ENCODE assay signal across 8 cellular contexts in genomic region chr9:127976943-127977871, GRCh38. TPM values are rescaled to one million over a fixed set of nuclear protein-coding genes. Genes with fewer than 3 reads are reported as not detected.
A peak's percentile ranks its signal among the peaks of the same experiment; 100 is the strongest.
DNase-seq lines count a peak whose midpoint lies in the region; ATAC-seq and TF ChIP-seq lines count a peak whose summit lies in the region.

No MANE protein-coding gene starts in this region.

- H3K27ac ChIP-seq in heart left ventricle (peak overlapping the region; percentile 70 to 96 (median 90)), right lobe of liver (peak overlapping the region; percentile 7 to 80 (median 35)), upper lobe of right lung (peak overlapping the region; percentile 81)

- H3K36me3 Mint-ChIP-seq in activated naive CD4-positive, alpha-beta T cell treated with anti-CD3 and anti-CD28 coated beads, Interleukin-2, amount 50 U/mL, for 72 hours = peaks cover 33 to 42% of the 10 kb centered on the region in 2 donors

- in situ Hi-C loops in KBM-7 (cut with MboI; ENCODE audit: low pct_unique_long_range_greater_than_20kb, low sequenced_read_pairs) = no loop called here

- H3K4me3 ChIP-seq in heart left ventricle = peak overlapping the region in 10 of 12 donors; percentile 18 to 99 (median 84)
- H3K4me3 ChIP-seq in right lobe of liver = peak overlapping the region; percentile 86 to 100 (median 86)
- peak overlapping the region; percentile 81 for H3K4me3 ChIP-seq in upper lobe of right lung

- H3K27me3 ChIP-seq in heart left ventricle (no peaks in the 10 kb centered on the region), right lobe of liver (no peaks in the 10 kb centered on the region), upper lobe of right lung (no peaks in the 10 kb centered on the region)

- H3K36me3 ChIP-seq in heart left ventricle (peaks cover 0 to 4% (median 0%) of the 10 kb centered on the region in 9 donors), right lobe of liver (no peaks in the 10 kb centered on the region), upper lobe of right lung (no peaks in the 10 kb centered on the region)

- no peak for TF ChIP-seq POLR2A in heart left ventricle (IDR thresholded peaks at IDR 0.05)
- TF ChIP-seq POLR2A in right lobe of liver (IDR thresholded peaks at IDR 0.05) = no peak

- TF ChIP-seq CTCF in heart left ventricle (IDR thresholded peaks at IDR 0.05) = no peak
- TF ChIP-seq CTCF in right lobe of liver (IDR thresholded peaks at IDR 0.05) = no peak
- TF ChIP-seq CTCF in upper lobe of right lung (IDR thresholded peaks at IDR 0.05) = no peak

- ATAC-seq in heart left ventricle (no peak), Right ventricle myocardium inferior (no peak), right lobe of liver (peak in 1 of 4 donors; percentile 1), upper lobe of right lung (no peak), HG03469 (IDR thresholded peaks at IDR 0.05; ENCODE audit: unreplicated experiment) (no peak)
- ATAC-seq in activated naive CD4-positive, alpha-beta T cell treated with anti-CD3 and anti-CD28 coated beads, Interleukin-2, amount 50 U/mL, for 72 hours = peak in 1 of 2 donors; percentile 2

- DNase-seq in heart left ventricle = peak in 2 of 5 donors; percentile 20 to 37
- DNase-seq in Right ventricle myocardium inferior (ENCODE audit: missing footprints) = no peak
- peak in 1 of 2 donors; percentile 31 for DNase-seq in activated naive CD4-positive, alpha-beta T cell treated with anti-CD3 and anti-CD28 coated beads, Interleukin-2, amount 50 U/mL, for 72 hours (ENCODE audit: low spot score in 2 of 2)
- DNase-seq in right lobe of liver = peak in 2 of 3 donors; percentile 57 to 61
- no peak for DNase-seq in upper lobe of right lung
- DNase-seq in KBM-7 = no peak
- DNase-seq in RPMI8226 = no peak

- no peaks in the 10 kb centered on the region for H3K9me3 Mint-ChIP-seq in activated naive CD4-positive, alpha-beta T cell treated with anti-CD3 and anti-CD28 coated beads, Interleukin-2, amount 50 U/mL, for 72 hours

- intact Hi-C loops in heart left ventricle (cut with DNase I) (no loop called here), Right ventricle myocardium inferior (cut with DNase I) (no loop called here), right lobe of liver (cut with DNase I) (no loop called here), upper lobe of right lung (cut with DNase I) (no loop called here)

- H3K4me1 ChIP-seq in heart left ventricle = peaks cover 0 to 90% (median 83%) of the 10 kb centered on the region in 12 donors
- H3K4me1 ChIP-seq in right lobe of liver = peaks cover 0 to 76% (median 30%) of the 10 kb centered on the region in 4 donors
- H3K4me1 ChIP-seq in upper lobe of right lung = peaks cover 79% of the 10 kb centered on the region

- 60 to 85% (median 75%) methylated on average over 8 to 9 of the region's 9 CpGs for WGBS in heart left ventricle, 4 donors
- 59% methylated on average over 5 of the region's 9 CpGs for WGBS in right lobe of liver (ENCODE audit: insufficient coverage, low coverage, low lambda C conversion rate, missing lambda C conversion rate)

- H3K9me3 ChIP-seq in heart left ventricle = no peaks in the 10 kb centered on the region
- H3K9me3 ChIP-seq in right lobe of liver = no peaks in the 10 kb centered on the region
- no peaks in the 10 kb centered on the region for H3K9me3 ChIP-seq in upper lobe of right lung

- H3K27ac Mint-ChIP-seq in activated naive CD4-positive, alpha-beta T cell treated with anti-CD3 and anti-CD28 coated beads, Interleukin-2, amount 50 U/mL, for 72 hours = peak overlapping the region; percentile 93 to 94

RNA-seq across cellular contexts. Expression of gene EEIG1, which starts 3.6 kb away (rescaled TPM):
- total RNA-seq in heart left ventricle (10 to 100 TPM in 7 of 9 donors, 1 to 10 TPM in 2; 5.4 to 45.2 (median 24.1) TPM), Right ventricle myocardium inferior (25.3 TPM), right lobe of liver (10 to 100 TPM in 5 of 6 experiments, 1 to 10 TPM in 1; 9.7 to 54.1 (median 23.6) TPM), upper lobe of right lung (44.7 TPM)
- polyA plus RNA-seq in heart left ventricle = 10 to 100 TPM in 1 of 2 donors, 1 to 10 TPM in 1; 9.2 to 10.4 TPM
- total RNA-seq in activated naive CD4-positive, alpha-beta T cell treated with anti-CD3 and anti-CD28 coated beads, Interleukin-2, amount 50 U/mL, for 72 hours = 10 to 100 TPM; 63.1 to 96.5 TPM

RNA-seq across cellular contexts. Expression of gene DPM2, which starts 39.6 kb away (rescaled TPM):
- total RNA-seq in heart left ventricle (10 to 100 TPM in 7 of 9 donors, 1 to 10 TPM in 2; 7.2 to 19.5 (median 11.7) TPM), Right ventricle myocardium inferior (11.9 TPM), right lobe of liver (10 to 100 TPM; 10.6 to 19.1 (median 13.9) TPM), upper lobe of right lung (37.1 TPM)
- polyA plus RNA-seq in heart left ventricle = 10 to 100 TPM; 15.3 to 31.7 TPM
- 10 to 100 TPM; 26.0 to 49.8 TPM for total RNA-seq in activated naive CD4-positive, alpha-beta T cell treated with anti-CD3 and anti-CD28 coated beads, Interleukin-2, amount 50 U/mL, for 72 hours

RNA-seq across cellular contexts. Expression of gene PIP5KL1, which starts 46.6 kb away (rescaled TPM):
- total RNA-seq in heart left ventricle = under 1 TPM in 7 of 9 donors, not detected in 2; 0.33 to 0.77 (median 0.51) TPM
- under 1 TPM; 0.12 to 0.15 TPM for polyA plus RNA-seq in heart left ventricle
- total RNA-seq in Right ventricle myocardium inferior = not detected
- 1 to 10 TPM; 4.0 to 6.8 TPM for total RNA-seq in activated naive CD4-positive, alpha-beta T cell treated with anti-CD3 and anti-CD28 coated beads, Interleukin-2, amount 50 U/mL, for 72 hours
- total RNA-seq in right lobe of liver = under 1 TPM in 3 of 6 experiments, not detected in 3; 0.58 to 0.81 (median 0.70) TPM
- total RNA-seq in upper lobe of right lung = 3.5 TPM

Comparison
In these comparisons a context has a peak if more than half of its experiments do, and no peak if none do; other contexts are left out.
1. DNase-seq: peak in right lobe of liver (2 of 3); none in Right ventricle myocardium inferior (single experiment), upper lobe of right lung (single experiment), KBM-7 (single experiment) and RPMI8226 (single experiment).
2. H3K27ac ChIP-seq: peak in every context shown above with its lines; median percentile 90 in heart left ventricle; 81 in upper lobe of right lung; 35 in right lobe of liver.
3. Peak in every context shown above with its lines, with median percentiles within 50 percentile points of each other: H3K4me3 ChIP-seq.